8 cellular contexts compared by ENCODE assay signal in genomic region chr16:970766-971581, GRCh38. TPM values are rescaled to one million over a fixed set of nuclear protein-coding genes. Genes with fewer than 3 reads are reported as not detected.
DNase-seq lines count a peak whose midpoint lies in the region; ATAC-seq and TF ChIP-seq lines count a peak whose summit lies in the region.

LMF1 (minus strand) TSS chr16:970984; CDS start chr16:970980, 4 bp downstream.

- H3K4me1 ChIP-seq in KMS-11 (ENCODE audit: low read depth, poor library complexity, severe bottlenecking) = no peaks in the 10 kb centered on the region
- H3K4me1 ChIP-seq in foreskin keratinocyte = no peaks in the 10 kb centered on the region
- H3K4me1 ChIP-seq in neuron (ENCODE audit: insufficient read depth, low read length) = peaks cover 23% of the 10 kb centered on the region
- H3K4me1 ChIP-seq in stomach smooth muscle (ENCODE audit: control insufficient read depth, insufficient read depth, low read length) = peaks cover 19% of the 10 kb centered on the region

- H3K79me2 ChIP-seq in KMS-11 (ENCODE audit: insufficient read depth, low read depth) = no peaks in the 10 kb centered on the region

- peak within 1 kb of the TSS; percentile 76; the same call in 1 of the 2 replicates for H3K9ac ChIP-seq in KMS-11
- peak within 1 kb of the TSS; percentile 64 to 69 for H3K9ac ChIP-seq in stomach smooth muscle (ENCODE audit: low read length in 2 of 2)

- H3K36me3 ChIP-seq in KMS-11 (ENCODE audit: insufficient read depth) = no peaks in the 10 kb centered on the region
- H3K36me3 ChIP-seq in neuron (ENCODE audit: insufficient read depth, low read length) = no peaks in the 10 kb centered on the region
- H3K36me3 ChIP-seq in stomach smooth muscle (ENCODE audit: control insufficient read depth in 2 of 2, insufficient read depth in 2 of 2, low read length in 2 of 2) = peaks cover 0 to 7% of the 10 kb centered on the region in 2 donors

- H2AFZ ChIP-seq in KMS-11 (ENCODE audit: low read depth) = peak within 1 kb of the TSS; percentile 99
- peak within 1 kb of the TSS; percentile 92 for H2AFZ ChIP-seq in neuron (ENCODE audit: low read depth, low read length)

- H4K20me1 ChIP-seq in KMS-11 (ENCODE audit: insufficient read depth) = no peaks in the 10 kb centered on the region

- H3K27ac ChIP-seq in KMS-11 = peak within 1 kb of the TSS; percentile 42; the same call in 1 of the 2 replicates
- no peak within 1 kb of the TSS for H3K27ac ChIP-seq in foreskin keratinocyte
- peak within 1 kb of the TSS; percentile 64 for H3K27ac ChIP-seq in stomach smooth muscle (ENCODE audit: low read length)

- H3K9me3 ChIP-seq in neuron (ENCODE audit: low read length) (peaks cover 15% of the 10 kb centered on the region), stomach smooth muscle (ENCODE audit: control insufficient read depth in 2 of 2, low read length in 2 of 2) (no peaks in the 10 kb centered on the region)

- H3K4me3 ChIP-seq in KMS-11 (IDR thresholded peaks at IDR 0.05; ENCODE audit: insufficient read depth, low read depth, low read length) = no peak within 1 kb of the TSS
- peak within 1 kb of the TSS; percentile 81 for H3K4me3 ChIP-seq in neuron (ENCODE audit: low read length)
- H3K4me3 ChIP-seq in stomach smooth muscle (ENCODE audit: low read length in 2 of 2) = peak within 1 kb of the TSS; percentile 72 to 82

- TF ChIP-seq CTCF in KMS-11 (conservative IDR thresholded peaks at IDR 0.05; ENCODE audit: low read depth, low read length) (no peak), foreskin keratinocyte (conservative IDR thresholded peaks at IDR 0.05) (no peak)

- peak; percentile 21 for DNase-seq in DMS79 treated with DMSO at 0.1 percent for 48 hours (lab: John Stamatoyannopoulos, UW)
- DNase-seq in SHP77 treated with DMSO at 0.1 percent for 48 hours (lab: John Stamatoyannopoulos, UW) = peak; percentile 56
- DNase-seq in activated gamma-delta T cell treated with Interleukin-2 at 50 U/mL for 16 hours = peak; percentile 94
- peak; percentile 25 to 72 for DNase-seq in foreskin keratinocyte

- ATAC-seq in GM21619 (IDR thresholded peaks at IDR 0.05; ENCODE audit: unreplicated experiment) = peak; percentile 69
- ATAC-seq in foreskin keratinocyte = peak; percentile 75

- peak within 1 kb of the TSS; percentile 86 for H3K4me2 ChIP-seq in KMS-11

- H3K27me3 ChIP-seq in KMS-11 (ENCODE audit: insufficient read depth, low read depth) (peaks cover 50% of the 10 kb centered on the region), foreskin keratinocyte (no peaks in the 10 kb centered on the region), neuron (ENCODE audit: insufficient read depth, low read length) (no peaks in the 10 kb centered on the region), stomach smooth muscle (ENCODE audit: control insufficient read depth in 1 of 2, insufficient read depth in 2 of 2, low read length in 2 of 2) (no peaks in the 10 kb centered on the region)

RNA-seq across cellular contexts. Expression of gene LMF1, which starts in this region (rescaled TPM):
- 2.5 and 3.5 TPM in 2 replicates for total RNA-seq in foreskin keratinocyte
- 3.7 and 4.3 TPM in 2 replicates for polyA plus RNA-seq in foreskin keratinocyte

Comparison
In these comparisons a context has a peak if more than half of its experiments do, and no peak if none do; other contexts are left out.
1. DNase-seq: peak in every context shown above with its lines; median percentile 94 in activated gamma-delta T cell treated with Interleukin-2 at 50 U/mL for 16 hours; 56 in SHP77 treated with DMSO at 0.1 percent for 48 hours; 48 in foreskin keratinocyte; 21 in DMS79 treated with DMSO at 0.1 percent for 48 hours.